In genomic region chr1:89945852-89946476, GRCh38 we compare ENCODE assay signal across 1 cellular context.
A peak's percentile ranks its signal among the peaks of the same experiment; 100 is the strongest.
TF ChIP-seq lines count a peak whose summit lies in the region.

No MANE protein-coding gene starts in this region.

TF ChIP-seq in IMR-90, 13 proteins besides CTCF, POLR2A, EP300 and RAD21 (continued from another document):
- peak; percentile 7; the same call in 1 of the 2 replicates for TF ChIP-seq BHLHE40 (IDR thresholded peaks at IDR 0.05; ENCODE audit: low read depth, low read length)
